1 cellular context compared by ENCODE assay signal in the genomic region with DNA sequence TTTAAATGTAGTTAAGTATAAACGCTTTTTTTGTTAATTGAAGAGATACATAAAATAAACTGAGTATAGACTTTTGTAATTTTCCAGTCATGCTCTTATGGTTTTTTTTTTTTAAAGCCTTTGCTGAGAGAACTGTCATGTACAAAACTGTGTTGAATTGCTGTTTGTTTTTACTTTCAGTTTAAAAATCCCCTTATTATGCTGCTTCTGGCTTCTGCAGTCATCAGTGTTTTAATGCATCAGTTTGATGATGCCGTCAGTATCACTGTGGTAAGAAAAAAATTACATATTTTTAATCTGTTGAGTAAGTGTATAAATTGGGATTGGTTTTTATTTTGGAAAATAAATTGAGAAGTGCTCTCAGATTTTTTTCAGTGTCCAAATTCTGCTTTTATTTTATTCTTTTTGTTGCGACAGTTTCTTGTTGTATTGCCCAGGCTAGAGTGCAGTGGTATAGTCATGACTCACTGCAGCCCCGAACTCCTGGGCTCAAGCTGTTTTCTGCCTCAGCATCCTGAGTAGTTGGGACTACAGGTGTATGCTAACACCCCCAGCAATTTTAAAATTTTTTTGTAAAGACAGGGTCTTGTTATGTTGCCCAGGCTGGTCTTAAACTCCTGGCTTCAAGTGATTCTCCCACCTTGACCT.
TF ChIP-seq lines count a peak whose summit lies in the region.

No MANE protein-coding gene starts in this region.

TF ChIP-seq in SK-N-SH treated with all-trans-retinoic acid at 6 μM for 48 hours, 23 proteins besides CTCF, POLR2A, EP300 and RAD21 (continued from another document):
- TF ChIP-seq, protein P1, sequence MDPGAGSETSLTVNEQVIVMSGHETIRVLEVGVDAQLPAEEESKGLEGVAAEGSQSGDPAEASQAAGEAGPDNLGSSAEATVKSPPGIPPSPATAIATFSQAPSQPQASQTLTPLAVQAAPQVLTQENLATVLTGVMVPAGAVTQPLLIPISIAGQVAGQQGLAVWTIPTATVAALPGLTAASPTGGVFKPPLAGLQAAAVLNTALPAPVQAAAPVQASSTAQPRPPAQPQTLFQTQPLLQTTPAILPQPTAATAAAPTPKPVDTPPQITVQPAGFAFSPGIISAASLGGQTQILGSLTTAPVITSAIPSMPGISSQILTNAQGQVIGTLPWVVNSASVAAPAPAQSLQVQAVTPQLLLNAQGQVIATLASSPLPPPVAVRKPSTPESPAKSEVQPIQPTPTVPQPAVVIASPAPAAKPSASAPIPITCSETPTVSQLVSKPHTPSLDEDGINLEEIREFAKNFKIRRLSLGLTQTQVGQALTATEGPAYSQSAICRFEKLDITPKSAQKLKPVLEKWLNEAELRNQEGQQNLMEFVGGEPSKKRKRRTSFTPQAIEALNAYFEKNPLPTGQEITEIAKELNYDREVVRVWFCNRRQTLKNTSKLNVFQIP (CRISPR knock-in tag; IDR thresholded peaks at IDR 0.05; ENCODE audit: borderline replicate concordance, low read depth), result no peak
- TF ChIP-seq BACH2 (CRISPR knock-in tag; IDR thresholded peaks at IDR 0.05; ENCODE audit: borderline replicate concordance), result no peak
- no peak for TF ChIP-seq ISL1 (CRISPR knock-in tag; IDR thresholded peaks at IDR 0.05)
- TF ChIP-seq, protein P2, sequence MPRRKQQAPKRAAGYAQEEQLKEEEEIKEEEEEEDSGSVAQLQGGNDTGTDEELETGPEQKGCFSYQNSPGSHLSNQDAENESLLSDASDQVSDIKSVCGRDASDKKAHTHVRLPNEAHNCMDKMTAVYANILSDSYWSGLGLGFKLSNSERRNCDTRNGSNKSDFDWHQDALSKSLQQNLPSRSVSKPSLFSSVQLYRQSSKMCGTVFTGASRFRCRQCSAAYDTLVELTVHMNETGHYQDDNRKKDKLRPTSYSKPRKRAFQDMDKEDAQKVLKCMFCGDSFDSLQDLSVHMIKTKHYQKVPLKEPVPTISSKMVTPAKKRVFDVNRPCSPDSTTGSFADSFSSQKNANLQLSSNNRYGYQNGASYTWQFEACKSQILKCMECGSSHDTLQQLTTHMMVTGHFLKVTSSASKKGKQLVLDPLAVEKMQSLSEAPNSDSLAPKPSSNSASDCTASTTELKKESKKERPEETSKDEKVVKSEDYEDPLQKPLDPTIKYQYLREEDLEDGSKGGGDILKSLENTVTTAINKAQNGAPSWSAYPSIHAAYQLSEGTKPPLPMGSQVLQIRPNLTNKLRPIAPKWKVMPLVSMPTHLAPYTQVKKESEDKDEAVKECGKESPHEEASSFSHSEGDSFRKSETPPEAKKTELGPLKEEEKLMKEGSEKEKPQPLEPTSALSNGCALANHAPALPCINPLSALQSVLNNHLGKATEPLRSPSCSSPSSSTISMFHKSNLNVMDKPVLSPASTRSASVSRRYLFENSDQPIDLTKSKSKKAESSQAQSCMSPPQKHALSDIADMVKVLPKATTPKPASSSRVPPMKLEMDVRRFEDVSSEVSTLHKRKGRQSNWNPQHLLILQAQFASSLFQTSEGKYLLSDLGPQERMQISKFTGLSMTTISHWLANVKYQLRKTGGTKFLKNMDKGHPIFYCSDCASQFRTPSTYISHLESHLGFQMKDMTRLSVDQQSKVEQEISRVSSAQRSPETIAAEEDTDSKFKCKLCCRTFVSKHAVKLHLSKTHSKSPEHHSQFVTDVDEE (CRISPR knock-in tag; IDR thresholded peaks at IDR 0.05), result no peak
- no peak for TF ChIP-seq CSDC2 (CRISPR knock-in tag; IDR thresholded peaks at IDR 0.05)
- no peak for TF ChIP-seq ZNF565 (CRISPR knock-in tag; conservative IDR thresholded peaks at IDR 0.05; ENCODE audit: low read depth)
- no peak for TF ChIP-seq ZC3H10 (CRISPR knock-in tag; IDR thresholded peaks at IDR 0.05)
- TF ChIP-seq, protein P3, sequence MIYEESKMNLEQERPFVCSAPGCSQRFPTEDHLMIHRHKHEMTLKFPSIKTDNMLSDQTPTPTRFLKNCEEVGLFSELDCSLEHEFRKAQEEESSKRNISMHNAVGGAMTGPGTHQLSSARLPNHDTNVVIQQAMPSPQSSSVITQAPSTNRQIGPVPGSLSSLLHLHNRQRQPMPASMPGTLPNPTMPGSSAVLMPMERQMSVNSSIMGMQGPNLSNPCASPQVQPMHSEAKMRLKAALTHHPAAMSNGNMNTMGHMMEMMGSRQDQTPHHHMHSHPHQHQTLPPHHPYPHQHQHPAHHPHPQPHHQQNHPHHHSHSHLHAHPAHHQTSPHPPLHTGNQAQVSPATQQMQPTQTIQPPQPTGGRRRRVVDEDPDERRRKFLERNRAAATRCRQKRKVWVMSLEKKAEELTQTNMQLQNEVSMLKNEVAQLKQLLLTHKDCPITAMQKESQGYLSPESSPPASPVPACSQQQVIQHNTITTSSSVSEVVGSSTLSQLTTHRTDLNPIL (CRISPR knock-in tag; IDR thresholded peaks at IDR 0.05; ENCODE audit: low read depth), result no peak
- no peak for TF ChIP-seq RARB (CRISPR knock-in tag; IDR thresholded peaks at IDR 0.05)
- no peak for TF ChIP-seq ARNTL (CRISPR knock-in tag; IDR thresholded peaks at IDR 0.05; ENCODE audit: borderline replicate concordance, low read depth)
- TF ChIP-seq, protein P4, sequence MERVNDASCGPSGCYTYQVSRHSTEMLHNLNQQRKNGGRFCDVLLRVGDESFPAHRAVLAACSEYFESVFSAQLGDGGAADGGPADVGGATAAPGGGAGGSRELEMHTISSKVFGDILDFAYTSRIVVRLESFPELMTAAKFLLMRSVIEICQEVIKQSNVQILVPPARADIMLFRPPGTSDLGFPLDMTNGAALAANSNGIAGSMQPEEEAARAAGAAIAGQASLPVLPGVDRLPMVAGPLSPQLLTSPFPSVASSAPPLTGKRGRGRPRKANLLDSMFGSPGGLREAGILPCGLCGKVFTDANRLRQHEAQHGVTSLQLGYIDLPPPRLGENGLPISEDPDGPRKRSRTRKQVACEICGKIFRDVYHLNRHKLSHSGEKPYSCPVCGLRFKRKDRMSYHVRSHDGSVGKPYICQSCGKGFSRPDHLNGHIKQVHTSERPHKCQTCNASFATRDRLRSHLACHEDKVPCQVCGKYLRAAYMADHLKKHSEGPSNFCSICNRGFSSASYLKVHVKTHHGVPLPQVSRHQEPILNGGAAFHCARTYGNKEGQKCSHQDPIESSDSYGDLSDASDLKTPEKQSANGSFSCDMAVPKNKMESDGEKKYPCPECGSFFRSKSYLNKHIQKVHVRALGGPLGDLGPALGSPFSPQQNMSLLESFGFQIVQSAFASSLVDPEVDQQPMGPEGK (CRISPR knock-in tag; IDR thresholded peaks at IDR 0.05; ENCODE audit: borderline replicate concordance), result no peak
TF ChIP-seq in SK-N-SH treated with all-trans-retinoic acid at 6 μM for 48 hours: peak in this region for 0.
